ENCODE assay signal across 1 cellular context in genomic region chr13:33723772-33724435, GRCh38.
TF ChIP-seq lines count a peak whose summit lies in the region.

No MANE protein-coding gene starts in this region.

TF ChIP-seq in HEK293, 187 proteins besides CTCF, POLR2A, EP300 and RAD21 (continued from another document):
- TF ChIP-seq PRDM10 (tag by site-specific recombination; IDR thresholded peaks at IDR 0.05) (no peak), PRDM1 (tag by site-specific recombination; IDR thresholded peaks at IDR 0.05) (peak; percentile 91), ZNF645 (tag by site-specific recombination; IDR thresholded peaks at IDR 0.05) (no peak), IKZF3 (tag by site-specific recombination; IDR thresholded peaks at IDR 0.05) (no peak), ZNF777 (tag by site-specific recombination; IDR thresholded peaks at IDR 0.05; ENCODE audit: borderline replicate concordance) (no peak)
